1 cellular context compared by ENCODE assay signal in genomic region chr14:71400821-71401447, GRCh38.
TF ChIP-seq lines count a peak whose summit lies in the region.

No MANE protein-coding gene starts in this region.

TF ChIP-seq in GM23338, 12 proteins besides CTCF, POLR2A, EP300 and RAD21 (continued from another document):
- TF ChIP-seq JUNB (IDR thresholded peaks at IDR 0.05; ENCODE audit: unreplicated experiment): no peak
- no peak for TF ChIP-seq EZH2 (IDR thresholded peaks at IDR 0.05; ENCODE audit: low read depth, unreplicated experiment)
- TF ChIP-seq CREB1 (CRISPR knock-in tag; IDR thresholded peaks at IDR 0.05; ENCODE audit: low read depth): no peak
- no peak for TF ChIP-seq POLR2AphosphoS5 (IDR thresholded peaks at IDR 0.05; ENCODE audit: low read depth)
- no peak for TF ChIP-seq REST (IDR thresholded peaks at IDR 0.05; ENCODE audit: unreplicated experiment)
- TF ChIP-seq EZH2phosphoT487 (IDR thresholded peaks at IDR 0.05; ENCODE audit: unreplicated experiment): no peak
- no peak for TF ChIP-seq ZNF114 (CRISPR knock-in tag; IDR thresholded peaks at IDR 0.05)
- no peak for TF ChIP-seq STAT1 (IDR thresholded peaks at IDR 0.05; ENCODE audit: unreplicated experiment)
- TF ChIP-seq ZNF331 (CRISPR knock-in tag; IDR thresholded peaks at IDR 0.05; ENCODE audit: low read depth): no peak
- no peak for TF ChIP-seq ETS1 (IDR thresholded peaks at IDR 0.05)
- no peak for TF ChIP-seq NANOG (IDR thresholded peaks at IDR 0.05; ENCODE audit: borderline replicate concordance)
TF ChIP-seq in GM23338: peak in this region for 0.
